In the genomic region with DNA sequence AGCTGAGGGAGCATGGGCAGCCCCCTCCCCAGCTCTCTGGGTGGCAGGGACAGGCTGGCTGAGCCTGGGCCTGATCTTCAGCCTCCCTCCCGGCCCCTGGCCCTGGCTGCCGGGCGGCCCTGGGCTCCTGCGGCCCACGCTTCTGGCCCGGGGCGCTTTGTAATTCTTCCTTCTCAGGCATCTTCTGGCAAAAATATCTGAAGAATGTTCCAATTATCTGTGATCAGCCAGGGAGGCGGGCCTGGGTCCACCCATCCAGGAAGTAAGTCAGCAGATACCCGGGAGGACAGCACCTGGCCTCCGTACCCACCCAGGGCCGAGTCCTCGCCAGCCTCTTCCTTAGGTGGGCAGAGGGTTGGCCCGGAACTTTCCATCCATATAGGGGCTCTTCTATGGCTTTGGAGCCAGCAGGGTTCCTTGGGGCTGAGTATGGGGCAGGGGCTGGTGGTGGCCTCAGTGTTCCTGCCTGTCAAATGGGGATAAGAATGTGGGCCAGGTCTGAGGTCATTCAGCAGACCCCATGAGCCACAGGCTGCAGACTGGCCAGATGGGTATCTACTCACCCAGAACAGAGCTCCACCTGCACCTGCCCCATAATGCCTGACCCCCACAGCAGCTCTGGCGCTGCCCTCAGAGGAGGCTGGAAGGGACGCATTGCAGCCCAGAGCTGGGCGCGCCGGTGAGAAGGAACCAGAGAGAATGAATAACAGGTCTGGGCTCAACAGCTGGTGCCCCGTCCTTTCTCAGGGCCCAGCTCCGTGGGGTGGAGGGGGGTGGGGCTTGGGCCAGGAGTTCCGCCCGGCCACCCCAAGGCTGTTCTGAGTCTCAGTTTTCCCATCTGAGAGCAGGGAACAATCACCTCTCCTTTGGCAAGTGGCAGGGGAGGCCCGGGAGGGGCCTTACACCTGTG, we compare ENCODE assay signal across 21 cellular contexts. TPM values are rescaled to one million over a fixed set of nuclear protein-coding genes. Genes with fewer than 3 reads are reported as not detected.
A peak's percentile ranks its signal among the peaks of the same experiment; 100 is the strongest.
DNase-seq lines count a peak whose midpoint lies in the region; ATAC-seq and TF ChIP-seq lines count a peak whose summit lies in the region.
"Had no signal": no experiment of that assay in that cellular context is flagged by ENCODE, and none has a peak within 500 bp of the region (broad histone marks: within the 10 kb centered on the region; RNA-seq: fewer than 3 reads in every experiment).

No MANE protein-coding gene starts in this region.

- DNase-seq in GM03348 (ENCODE audit: low spot score) (peak; percentile 59), Panc1 (ENCODE audit: low read depth, low spot score) (no peak), iPS-NIHi11 (ENCODE audit: low spot score) (peak; percentile 61), neuronal stem cell (ENCODE audit: low spot score) (no peak), KG1 (lab: John Stamatoyannopoulos, UW) (no peak)
- no peak for DNase-seq in CD8-positive, alpha-beta T cell
- DNase-seq: Calu3; CD4-positive, CD25-positive, alpha-beta regulatory T cell; DMS53; GOT3; MV-4-11; NCI-H1417 treated with DMSO at 0.1 percent for 48 hours; NCI-H2029; NCI-H2171 treated with DMSO at 0.1 percent for 48 hours; NCI-H82; PC-3 had no signal

- H2BK120ac ChIP-seq in neuronal stem cell (ENCODE audit: low read depth, low read length), result peak overlapping the region; percentile 88

- H3K14ac ChIP-seq in neuronal stem cell (ENCODE audit: low read length), result peak overlapping the region; percentile 92

- no peak overlapping the region for H3K4me2 ChIP-seq in neuronal stem cell (ENCODE audit: insufficient read depth, low read length, poor library complexity, severe bottlenecking)

- H3K9me3 Mint-ChIP-seq in CD8-positive, alpha-beta T cell, result no peaks in the 10 kb centered on the region

- CTCF ChIA-PET in Panc1 (lab: Charles Lee), result no interaction called here
- CTCF ChIA-PET in CD8-positive, alpha-beta T cell (lab: Charles Lee), result no interaction called here

- H3K36me3 Mint-ChIP-seq in CD8-positive, alpha-beta T cell, result no peaks in the 10 kb centered on the region
- H3K36me3 Mint-ChIP-seq: CD4-positive, CD25-positive, alpha-beta regulatory T cell had no signal

- H2BK15ac ChIP-seq in neuronal stem cell (ENCODE audit: low read length), result peak overlapping the region; percentile 97

- intact Hi-C loops in Panc1 (cut with micrococcal nuclease; ENCODE audit: unreplicated experiment), result no loop called here
- intact Hi-C loops in CD8-positive, alpha-beta T cell (cut with DNase I, micrococcal nuclease), result no loop called here

- H3K36me3 ChIP-seq in Panc1 (ENCODE audit: control insufficient read depth, insufficient read depth, low read length), result no peaks in the 10 kb centered on the region
- H3K36me3 ChIP-seq in neuronal stem cell (replicated peaks in 1 of 2; ENCODE audit: control insufficient read depth in 2 of 2, insufficient read depth in 2 of 2, low read length in 2 of 2), result no peaks in the 10 kb centered on the region
- no peaks in the 10 kb centered on the region for H3K36me3 ChIP-seq in CD8-positive, alpha-beta T cell (ENCODE audit: insufficient read depth, low read length)

- H3K4me3 Mint-ChIP-seq in CD8-positive, alpha-beta T cell, result no peak overlapping the region
- H3K4me3 Mint-ChIP-seq: B cell; CD4-positive, CD25-positive, alpha-beta regulatory T cell had no signal

- H3K27me3 ChIP-seq in Panc1 (ENCODE audit: control insufficient read depth, insufficient read depth, low read length) (no peaks in the 10 kb centered on the region), neuronal stem cell (ENCODE audit: control insufficient read depth in 3 of 3, insufficient read depth in 3 of 3, low read depth in 1 of 3, low read length in 3 of 3) (peaks cover 0 to 27% (median 0%) of the 10 kb centered on the region in 3 experiments)
- H3K27me3 ChIP-seq in CD8-positive, alpha-beta T cell (ENCODE audit: insufficient read depth, low read length), result no peaks in the 10 kb centered on the region

- H3K4ac ChIP-seq in neuronal stem cell (ENCODE audit: low read length), result peak overlapping the region; percentile 14

- no peak overlapping the region for H4K8ac ChIP-seq in neuronal stem cell (ENCODE audit: low read depth, low read length)

- H3K4me1 Mint-ChIP-seq in CD8-positive, alpha-beta T cell (ENCODE audit: low read depth), result no peaks in the 10 kb centered on the region
- H3K4me1 Mint-ChIP-seq: B cell; CD4-positive, CD25-positive, alpha-beta regulatory T cell had no signal

- peak overlapping the region; percentile 87 for H3K18ac ChIP-seq in neuronal stem cell (ENCODE audit: low read length)

- peak overlapping the region; percentile 30 for H3K9ac ChIP-seq in neuronal stem cell (ENCODE audit: low read depth, low read length, poor library complexity)

- H3K9me3 ChIP-seq in Panc1 (ENCODE audit: control insufficient read depth, insufficient read depth, low read depth, low read length), result no peaks in the 10 kb centered on the region
- H3K9me3 ChIP-seq in neuronal stem cell (replicated peaks in 1 of 2; ENCODE audit: control insufficient read depth in 2 of 2, insufficient read depth in 1 of 2, low read depth in 1 of 2, low read length in 2 of 2), result no peaks in the 10 kb centered on the region
- no peaks in the 10 kb centered on the region for H3K9me3 ChIP-seq in CD8-positive, alpha-beta T cell (ENCODE audit: low read length)

- H3K4me3 ChIP-seq in Panc1 (ENCODE audit: low read depth in 2 of 2, low read length in 2 of 2) (no peak overlapping the region), neuronal stem cell (ENCODE audit: low read length in 2 of 2) (no peak overlapping the region)
- no peak overlapping the region for H3K4me3 ChIP-seq in CD8-positive, alpha-beta T cell (ENCODE audit: low read depth, low read length)

- TF ChIP-seq CTCF in Panc1 (IDR thresholded peaks at IDR 0.05), result no peak
- no peak for TF ChIP-seq CTCF in CD8-positive, alpha-beta T cell (IDR thresholded peaks at IDR 0.05)

- POLR2A ChIA-PET in Panc1 (lab: Charles Lee), result interaction anchor here (0.6 kb wide), 1 partner anchor 93 kb away, joined by 7 read pairs; no protein-coding TSS in a partner anchor
- POLR2A ChIA-PET in CD8-positive, alpha-beta T cell (lab: Charles Lee), result no interaction called here

- in situ Hi-C loops in Panc1 (cut with HindIII; ENCODE audit: low pct_unique_long_range_greater_than_20kb, low sequenced_read_pairs), result no loop called here

- peak overlapping the region; percentile 100 for H2AK5ac ChIP-seq in neuronal stem cell (ENCODE audit: low read depth, low read length)

- H2BK5ac ChIP-seq in neuronal stem cell (ENCODE audit: low read length), result peak overlapping the region; percentile 96

- H3K27me3 Mint-ChIP-seq in CD8-positive, alpha-beta T cell (ENCODE audit: low read depth), result peaks cover 6% of the 10 kb centered on the region
- H3K27me3 Mint-ChIP-seq: CD4-positive, CD25-positive, alpha-beta regulatory T cell had no signal

- H4K91ac ChIP-seq in neuronal stem cell (ENCODE audit: low read depth, low read length, poor library complexity), result no peak overlapping the region

- WGBS in neuronal stem cell (ENCODE audit: extremely low coverage in 2 of 2, insufficient read length in 2 of 2, insufficient replicate concordance in 1 of 2), 2 donors, result no CpG with 5 or more reads among the region's 23 CpGs

- peaks cover 79% of the 10 kb centered on the region for H3K4me1 ChIP-seq in Panc1 (ENCODE audit: control insufficient read depth, insufficient read depth, low read length)
- H3K4me1 ChIP-seq in neuronal stem cell (ENCODE audit: control insufficient read depth in 2 of 2, insufficient read depth in 1 of 2, low read depth in 1 of 2, low read length in 2 of 2), result peaks cover 2 to 42% of the 10 kb centered on the region in 2 donors
- H3K4me1 ChIP-seq in CD8-positive, alpha-beta T cell (ENCODE audit: insufficient read depth, low read length), result no peaks in the 10 kb centered on the region

- H3K27ac Mint-ChIP-seq in CD8-positive, alpha-beta T cell, result no peak overlapping the region
- H3K27ac Mint-ChIP-seq: B cell; CD4-positive, CD25-positive, alpha-beta regulatory T cell had no signal

- no peak for ATAC-seq in Panc1
- ATAC-seq in CD8-positive, alpha-beta T cell, result no peak
- no peak for ATAC-seq in GM19452 (IDR thresholded peaks at IDR 0.05; ENCODE audit: unreplicated experiment)
- ATAC-seq: PC-3 had no signal

- H3K23ac ChIP-seq in neuronal stem cell (ENCODE audit: low read depth, low read length, poor library complexity), result peak overlapping the region; percentile 50

- H3K79me1 ChIP-seq in neuronal stem cell (ENCODE audit: low read depth, low read length), result peaks cover 2% of the 10 kb centered on the region

- no TSS peak for BruUV-seq in Panc1 (replicated peaks; lab: Mats Ljungman, UMichigan)

- no peak overlapping the region for H2AFZ ChIP-seq in neuronal stem cell (ENCODE audit: low read length)

- no peak overlapping the region for H2BK12ac ChIP-seq in neuronal stem cell (ENCODE audit: low read length)

- peak overlapping the region; percentile 52 for H3K27ac ChIP-seq in Panc1 (ENCODE audit: low read length)
- H3K27ac ChIP-seq in neuronal stem cell (replicated peaks; ENCODE audit: low read length), result no peak overlapping the region
- no peak overlapping the region for H3K27ac ChIP-seq in CD8-positive, alpha-beta T cell (ENCODE audit: low read depth, low read length)

RNA-seq across cellular contexts. Expression of a gene that starts 16.2 kb away (rescaled TPM):
- total RNA-seq in Panc1 (2021; ENCODE audit: unreplicated experiment), result 52.1 TPM
- polyA plus RNA-seq in Panc1 (2012; ENCODE audit: insufficient read length), result 46.4 TPM
- 8.6 TPM for polyA plus RNA-seq in neuronal stem cell (2013, experiment 1 of 2)
- polyA plus RNA-seq in neuronal stem cell (2013, experiment 2 of 2), result 8.5 TPM
- total RNA-seq in CD8-positive, alpha-beta T cell, result not detected
- total RNA-seq: CD4-positive, CD25-positive, alpha-beta regulatory T cell; G401; NCI-H460; SK-MEL-5 had no signal
- polyA plus RNA-seq: CD4-positive, CD25-positive, alpha-beta regulatory T cell had no signal

Comparison
In these comparisons a context has a peak if more than half of its experiments do, and no peak if none do; other contexts are left out.
1. DNase-seq: peak in GM03348 (single experiment) and iPS-NIHi11 (single experiment); none in Panc1 (single experiment), neuronal stem cell (single experiment), CD8-positive, alpha-beta T cell (0 of 7) and KG1 (single experiment).
2. RNA of a gene that starts 16.2 kb away (total RNA-seq): 52.1 TPM in Panc1 (single experiment); not detected in CD8-positive, alpha-beta T cell; every median in the first group is over 10 times any median in the second.